In genomic region chr10:102673961-102674511, GRCh38 we compare ENCODE assay signal across 8 cellular contexts. TPM values are rescaled to one million over a fixed set of nuclear protein-coding genes. Genes with fewer than 3 reads are reported as not detected.
DNase-seq lines count a peak whose midpoint lies in the region; ATAC-seq and TF ChIP-seq lines count a peak whose summit lies in the region.

No MANE protein-coding gene starts in this region.

- ATAC-seq in HG02763 (IDR thresholded peaks at IDR 0.05; ENCODE audit: unreplicated experiment) = no peak

- no peaks in the 10 kb centered on the region for H3K9me3 ChIP-seq in right atrium auricular region

- H3K27ac ChIP-seq in right atrium auricular region = peak overlapping the region; percentile 82 to 90

- intact Hi-C loops in posterior vena cava (cut with DNase I) = no loop called here

- TF ChIP-seq CTCF in right atrium auricular region (IDR thresholded peaks at IDR 0.05) = no peak

- DNase-seq in NCI-H345 (lab: John Stamatoyannopoulos, UW) (peak; percentile 8), NCI-H345 treated with DMSO at 0.1 percent for 48 hours (lab: John Stamatoyannopoulos, UW; ENCODE audit: unreplicated experiment) (no peak), T-helper 1 cell (peak; percentile 31 to 79 (median 66)), amniotic epithelial cell (ENCODE audit: low read depth) (peak; percentile 88), right atrium auricular region (ENCODE audit: low spot score) (peak; percentile 83), posterior vena cava (ENCODE audit: low spot score) (peak; percentile 87), ureter (ENCODE audit: low spot score) (peak; percentile 82)

- no peaks in the 10 kb centered on the region for H3K36me3 ChIP-seq in right atrium auricular region

- H3K4me3 ChIP-seq in right atrium auricular region = peak overlapping the region; percentile 2 to 42

- no peaks in the 10 kb centered on the region for H3K27me3 ChIP-seq in right atrium auricular region

- H3K4me1 ChIP-seq in right atrium auricular region = peaks cover 0 to 95% of the 10 kb centered on the region in 2 donors

RNA-seq across cellular contexts. Expression of gene TRIM8, which starts 29.8 kb away (rescaled TPM):
- total RNA-seq in right atrium auricular region (100 to 1,000 TPM; 106 to 125 TPM), posterior vena cava (100 to 1,000 TPM; 122 to 125 TPM), ureter (137 TPM)

RNA-seq across cellular contexts. Expression of gene ARL3, which starts 40.2 kb away (rescaled TPM):
- 1 to 10 TPM; 5.7 to 6.4 TPM for total RNA-seq in right atrium auricular region
- 10 to 100 TPM in 1 of 2 donors, 1 to 10 TPM in 1; 9.7 to 11.6 TPM for total RNA-seq in posterior vena cava
- total RNA-seq in ureter = 11.2 TPM

RNA-seq across cellular contexts. Expression of gene SFXN2, which starts 40.4 kb away (rescaled TPM):
- total RNA-seq in right atrium auricular region (1 to 10 TPM in 1 of 2 donors, under 1 TPM in 1; 0.59 to 2.7 TPM), posterior vena cava (1 to 10 TPM; 2.4 to 6.5 TPM), ureter (28.3 TPM)
